In genomic region chr2:10864888-10865551, GRCh38 we compare ENCODE assay signal across 9 cellular contexts.
DNase-seq lines count a peak whose midpoint lies in the region; ATAC-seq lines count a peak whose summit lies in the region.
"Had no signal": no experiment of that assay in that cellular context is flagged by ENCODE, and none has a peak within 500 bp of the region (broad histone marks: within the 10 kb centered on the region; RNA-seq: fewer than 3 reads in every experiment).

No MANE protein-coding gene starts in this region.

- ATAC-seq in GM18502 (IDR thresholded peaks at IDR 0.05; ENCODE audit: poor library complexity, unreplicated experiment) (peak; percentile 90), GM21381 (IDR thresholded peaks at IDR 0.05; ENCODE audit: unreplicated experiment) (peak; percentile 85), HG03469 (IDR thresholded peaks at IDR 0.05; ENCODE audit: unreplicated experiment) (peak; percentile 85)

- H3K27ac ChIP-seq in caudate nucleus (ENCODE audit: low read depth, low read length): peak overlapping the region; percentile 67
- H3K27ac ChIP-seq: SK-N-MC had no signal

- DNase-seq in caudate nucleus (lab: John Stamatoyannopoulos, UW) (peak in 12 of 61 donors; percentile 13 to 51 (median 29)), HCEC 1CT (no peak), anterior cingulate cortex (lab: John Stamatoyannopoulos, UW) (no peak), SHP77 treated with DMSO at 0.1 percent for 48 hours (lab: John Stamatoyannopoulos, UW) (no peak), AG08395 (ENCODE audit: low spot score) (no peak)
